Comparison of ENCODE assay signal across 28 cellular contexts in the genomic region with DNA sequence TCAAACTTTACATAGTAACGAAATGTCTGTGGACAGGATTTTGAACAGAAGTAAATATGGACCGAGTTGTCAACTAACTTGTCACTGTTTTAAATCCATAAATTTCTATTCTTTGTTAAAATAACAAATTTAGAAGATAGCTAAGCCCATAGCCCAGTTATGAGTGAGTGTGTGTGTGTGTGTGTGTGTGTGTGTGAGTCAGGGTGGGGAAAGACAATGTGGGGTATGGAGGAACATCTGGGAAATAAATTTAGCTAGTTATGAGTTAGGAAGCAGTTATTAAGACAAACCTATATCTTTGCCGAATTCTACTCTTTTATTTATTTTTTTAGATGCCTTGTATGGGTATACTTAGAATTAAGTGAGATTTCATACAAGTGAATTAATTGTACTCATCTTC. TPM values are rescaled to one million over a fixed set of nuclear protein-coding genes. Genes with fewer than 3 reads are reported as not detected.
"Had no signal": no experiment of that assay in that cellular context is flagged by ENCODE, and none has a peak within 500 bp of the region (broad histone marks: within the 10 kb centered on the region; RNA-seq: fewer than 3 reads in every experiment).

No MANE protein-coding gene starts in this region.

- H3K4me1 Mint-ChIP-seq: immature natural killer cell; memory B cell; naive thymus-derived CD4-positive, alpha-beta T cell; nephron; stimulated activated effector memory CD8-positive, alpha-beta T cell treated with anti-CD3 and anti-CD28 coated beads, Interleukin-12 subunit alpha, Interleukin-12 subunit beta, amount 100 ng/mL, for 72 hours had no signal

- H3K27ac ChIP-seq: colonic mucosa, neural progenitor cell, parathyroid adenoma, right lobe of liver, stomach, testis, tibial artery had no signal

- H3K36me3 ChIP-seq: colonic mucosa, esophagus muscularis mucosa, right lobe of liver, stomach, tibial artery had no signal

- H3K27ac Mint-ChIP-seq: dendritic cell treated with granulocyte-macrophage colony-stimulating factor and Interleukin-4, amounts not matched to agents 40 ng/mL and 50 ng/mL, for 4 days; endodermal cell; immature natural killer cell; memory B cell; naive thymus-derived CD4-positive, alpha-beta T cell; neural progenitor cell; progenitor cell of endocrine pancreas; stimulated activated effector memory CD8-positive, alpha-beta T cell treated with anti-CD3 and anti-CD28 coated beads, Interleukin-12 subunit alpha, Interleukin-12 subunit beta, amount 100 ng/mL, for 72 hours; type B pancreatic cell had no signal

- H3K4me3 ChIP-seq: colonic mucosa, esophagus muscularis mucosa, lung, neural progenitor cell, right lobe of liver, smooth muscle cell, stomach, testis, tibial artery had no signal

- H3K9ac ChIP-seq: neural progenitor cell, parathyroid adenoma had no signal

- H3K4me2 ChIP-seq: neural progenitor cell, smooth muscle cell had no signal

- H2AFZ ChIP-seq: neural progenitor cell, parathyroid adenoma had no signal

- H3K36me3 Mint-ChIP-seq: immature natural killer cell; memory B cell; naive thymus-derived CD4-positive, alpha-beta T cell; stimulated activated effector memory CD8-positive, alpha-beta T cell treated with anti-CD3 and anti-CD28 coated beads, Interleukin-12 subunit alpha, Interleukin-12 subunit beta, amount 100 ng/mL, for 72 hours had no signal

- ATAC-seq: left ventricle myocardium superior; naive thymus-derived CD4-positive, alpha-beta T cell; right lobe of liver; stimulated activated effector memory CD8-positive, alpha-beta T cell treated with anti-CD3 and anti-CD28 coated beads, Interleukin-12 subunit alpha, Interleukin-12 subunit beta, amount 100 ng/mL, for 72 hours had no signal

- H3K27me3 Mint-ChIP-seq: progenitor cell of endocrine pancreas, type B pancreatic cell had no signal

- H3K4me3 Mint-ChIP-seq: dendritic cell treated with granulocyte-macrophage colony-stimulating factor and Interleukin-4, amounts not matched to agents 40 ng/mL and 50 ng/mL, for 4 days; endodermal cell; immature natural killer cell; memory B cell; naive thymus-derived CD4-positive, alpha-beta T cell; nephron; neural progenitor cell; stimulated activated effector memory CD8-positive, alpha-beta T cell treated with anti-CD3 and anti-CD28 coated beads, Interleukin-12 subunit alpha, Interleukin-12 subunit beta, amount 100 ng/mL, for 72 hours; type B pancreatic cell had no signal

- H3K9me3 ChIP-seq: colonic mucosa, esophagus muscularis mucosa, right lobe of liver, stomach, testis, tibial artery had no signal

- H3K4me1 ChIP-seq: colonic mucosa, parathyroid adenoma, right lobe of liver, stomach, testis, tibial artery had no signal

- H3K9me3 Mint-ChIP-seq: dendritic cell treated with granulocyte-macrophage colony-stimulating factor and Interleukin-4, amounts not matched to agents 40 ng/mL and 50 ng/mL, for 4 days; memory B cell had no signal

- H3K27me3 ChIP-seq: colonic mucosa, esophagus muscularis mucosa, neural progenitor cell, right lobe of liver, stomach, testis, tibial artery had no signal

- DNase-seq: colonic mucosa; effector CD8-positive, alpha-beta T cell; endodermal cell; hypothalamus; immature natural killer cell; islet precursor cell; kidney glomerular epithelial cell; left ventricle myocardium superior; midbrain; naive thymus-derived CD4-positive, alpha-beta T cell; right lobe of liver; stimulated activated CD4-positive, alpha-beta T cell treated with anti-CD3 and anti-CD28 coated beads, Interleukin-2, amount 100 ng/mL, for 24 hours; stimulated activated CD4-positive, alpha-beta T cell treated with anti-CD3 and anti-CD28 coated beads, Interleukin-4, amount 100 ng/mL, for 24 hours; stimulated activated naive CD4-positive, alpha-beta T cell treated with Interleukin-2 at 50 U/mL for 16 hours; stomach; testis; tibial artery had no signal

RNA-seq across cellular contexts. Expression of gene TPBG, which starts 9.0 kb away (rescaled TPM):
- polyA plus RNA-seq: immature natural killer cell; naive thymus-derived CD4-positive, alpha-beta T cell had no signal
